In genomic region chr2:64820901-64821300, GRCh38 we compare ENCODE assay signal across 1 cellular context.
A peak's percentile ranks its signal among the peaks of the same experiment; 100 is the strongest.
TF ChIP-seq lines count a peak whose summit lies in the region.

No MANE protein-coding gene starts in this region.

TF ChIP-seq in K562, 482 proteins besides CTCF, POLR2A, EP300 and RAD21:
- TF ChIP-seq NFE2 (IDR thresholded peaks at IDR 0.05; ENCODE audit: low read depth) (peak; percentile 67), DPF2 (IDR thresholded peaks at IDR 0.05) (peak; percentile 82), KAT2B (IDR thresholded peaks at IDR 0.05; ENCODE audit: low read depth, low read length) (no peak), MAZ (CRISPR knock-in tag; conservative IDR thresholded peaks at IDR 0.05 in 1 of 2, IDR thresholded peaks at IDR 0.05 in 1 of 2) (peak in 1 of 2 experiments; percentile 45; a peak in 1 of 4 replicates), TAL1 (IDR thresholded peaks at IDR 0.05) (peak; percentile 9; the same call in 1 of the 2 replicates), NEUROD1 (IDR thresholded peaks at IDR 0.05; ENCODE audit: borderline replicate concordance, low read depth, low read length, partially characterized antibody) (no peak), AFF4 (CRISPR knock-in tag; IDR thresholded peaks at IDR 0.05) (no peak), RNF2 (IDR thresholded peaks at IDR 0.05) (peak; percentile 50; the same call in 1 of the 2 replicates), ZNF239 (CRISPR knock-in tag; IDR thresholded peaks at IDR 0.05) (peak; percentile 56; the same call in 1 of the 2 replicates), JUND (IDR thresholded peaks at IDR 0.05; ENCODE audit: borderline replicate concordance, low read depth, low read length) (0 out of 2 replicates have a peak, but pooled peaks have one; percentile 19), JUND (tag; IDR thresholded peaks at IDR 0.05; ENCODE audit: borderline replicate concordance, low read depth, low read length) (no peak; the same call in 2 of the 3 replicates), RCOR1 (IDR thresholded peaks at IDR 0.05; ENCODE audit: borderline replicate concordance in 1 of 2, low read depth in 2 of 2, low read length in 2 of 2) (peak in 1 of 2 experiments; percentile 61; a peak in 1 of 4 replicates), ZNF592 (IDR thresholded peaks at IDR 0.05) (peak; percentile 74), ARID1B (IDR thresholded peaks at IDR 0.05) (peak; percentile 64), MTA3 (IDR thresholded peaks at IDR 0.05; ENCODE audit: borderline replicate concordance) (no peak), C11orf30 (IDR thresholded peaks at IDR 0.05; ENCODE audit: low read depth) (peak; percentile 54), PCBP1 (IDR thresholded peaks at IDR 0.05; ENCODE audit: low read depth, low read length, poor library complexity, severe bottlenecking) (no peak), DMBX1 (CRISPR knock-in tag; IDR thresholded peaks at IDR 0.05; ENCODE audit: borderline replicate concordance) (peak; percentile 21; the same call in 1 of the 2 replicates), SMAD4 (CRISPR knock-in tag; conservative IDR thresholded peaks at IDR 0.05) (peak; percentile 27), CTBP1 (IDR thresholded peaks at IDR 0.05; ENCODE audit: borderline replicate concordance) (peak; percentile 69), TBL1XR1 (IDR thresholded peaks at IDR 0.05; ENCODE audit: low read length in 2 of 2) (0 out of 4 replicates have a peak, but pooled peaks of 1 of the 2 experiments have one; percentile 31), IFI16 (CRISPR knock-in tag; IDR thresholded peaks at IDR 0.05) (no peak), JUNB (CRISPR knock-in tag; conservative IDR thresholded peaks at IDR 0.05) (no peak), SMARCE1 (IDR thresholded peaks at IDR 0.05) (peak; percentile 36; the same call in 1 of the 2 replicates), CBFA2T3 (IDR thresholded peaks at IDR 0.05) (peak; percentile 42; the same call in 1 of the 2 replicates), ETV1 (tag; conservative IDR thresholded peaks at IDR 0.05; ENCODE audit: low read depth) (peak; percentile 79), ZNF23 (CRISPR knock-in tag; IDR thresholded peaks at IDR 0.05) (no peak), MAFF (IDR thresholded peaks at IDR 0.05; ENCODE audit: low read length) (peak; percentile 8; the same call in 1 of the 2 replicates), PYGO2 (tag; IDR thresholded peaks at IDR 0.05) (no peak), ZFX (CRISPR knock-in tag; IDR thresholded peaks at IDR 0.05) (0 out of 2 replicates have a peak, but pooled peaks have one; percentile 17), SETDB1 (IDR thresholded peaks at IDR 0.05; ENCODE audit: low read length) (no peak), SOX6 (IDR thresholded peaks at IDR 0.05) (peak; percentile 35; the same call in 1 of the 2 replicates), ADNP (tag; IDR thresholded peaks at IDR 0.05) (no peak), ETV5 (CRISPR knock-in tag; IDR thresholded peaks at IDR 0.05; ENCODE audit: low read depth) (0 out of 2 replicates have a peak, but pooled peaks have one; percentile 17), CBFA2T2 (conservative IDR thresholded peaks at IDR 0.05) (0 out of 2 replicates have a peak, but pooled peaks have one; percentile 14), SMARCA4 (IDR thresholded peaks at IDR 0.05) (peak; percentile 51; the same call in 1 of the 2 replicates), ZNF395 (CRISPR knock-in tag; IDR thresholded peaks at IDR 0.05) (no peak)
